In genomic region chr22:20194681-20195593, GRCh38 we compare ENCODE assay signal across 17 cellular contexts. TPM values are rescaled to one million over a fixed set of nuclear protein-coding genes. Genes with fewer than 3 reads are reported as not detected.
"Had no signal": no experiment of that assay in that cellular context is flagged by ENCODE, and none has a peak within 500 bp of the region (broad histone marks: within the 10 kb centered on the region; RNA-seq: fewer than 3 reads in every experiment).

No MANE protein-coding gene starts in this region.

- H3K4me3 ChIP-seq: breast epithelium, neural progenitor cell, thyroid gland had no signal

- H3K4me2 ChIP-seq: neural progenitor cell had no signal

- H3K4me3 Mint-ChIP-seq: activated naive CD8-positive, alpha-beta T cell treated with anti-CD3 and anti-CD28 coated beads, Interleukin-2, amount 10 ng/mL, durations not matched to agents 7 days and 5 days; activated T-cell treated with anti-CD3 and anti-CD28 coated beads, Interleukin-2, amount 50 U/mL, for 72 hours; neural progenitor cell had no signal

- H3K4me1 ChIP-seq: breast epithelium, parathyroid adenoma, thyroid gland had no signal

- H3K27me3 ChIP-seq: breast epithelium, neural progenitor cell, thyroid gland had no signal

- H3K79me2 ChIP-seq: parathyroid adenoma had no signal

- H3K36me3 ChIP-seq: breast epithelium, neural progenitor cell, thyroid gland had no signal

- ATAC-seq: activated CD4-positive, CD25-positive, alpha-beta regulatory T cell treated with anti-CD3 and anti-CD28 coated beads, Interleukin-2, amount 50 U/mL, for 24 hours; activated T-cell treated with anti-CD3 and anti-CD28 coated beads, Interleukin-2, amount 50 U/mL, for 72 hours had no signal

- H3K9me3 ChIP-seq: breast epithelium, thyroid gland had no signal

- H3K9me3 Mint-ChIP-seq: activated naive CD8-positive, alpha-beta T cell treated with anti-CD3 and anti-CD28 coated beads, Interleukin-2, amount 10 ng/mL, durations not matched to agents 7 days and 5 days; activated T-cell treated with anti-CD3 and anti-CD28 coated beads, Interleukin-2, amount 50 U/mL, for 72 hours; neural progenitor cell had no signal

- H3K27ac ChIP-seq: breast epithelium, neural progenitor cell, parathyroid adenoma, thyroid gland had no signal

- H3K27ac Mint-ChIP-seq: activated naive CD8-positive, alpha-beta T cell treated with anti-CD3 and anti-CD28 coated beads, Interleukin-2, amount 10 ng/mL, durations not matched to agents 7 days and 5 days; activated T-cell treated with anti-CD3 and anti-CD28 coated beads, Interleukin-2, amount 50 U/mL, for 72 hours; neural progenitor cell had no signal

- H3K9ac ChIP-seq: neural progenitor cell, parathyroid adenoma had no signal

- H3K36me3 Mint-ChIP-seq: activated naive CD8-positive, alpha-beta T cell treated with anti-CD3 and anti-CD28 coated beads, Interleukin-2, amount 10 ng/mL, durations not matched to agents 7 days and 5 days; neural progenitor cell had no signal

- H3K4me1 Mint-ChIP-seq: activated naive CD8-positive, alpha-beta T cell treated with anti-CD3 and anti-CD28 coated beads, Interleukin-2, amount 10 ng/mL, durations not matched to agents 7 days and 5 days had no signal

- DNase-seq: activated naive CD8-positive, alpha-beta T cell treated with anti-CD3 and anti-CD28 coated beads, Interleukin-2, amount 10 ng/mL, durations not matched to agents 7 days and 5 days; activated T-cell treated with anti-CD3 and anti-CD28 coated beads, Interleukin-2, amount 50 U/mL, for 72 hours; anterior cingulate cortex; dermis blood vessel endothelial cell; erythroblast; hippocampal formation; kidney glomerular epithelial cell; retina; stimulated activated CD4-positive, alpha-beta T cell treated with anti-CD3 and anti-CD28 coated beads, Interleukin-15, amount 100 ng/mL, for 24 hours; stimulated activated CD4-positive, alpha-beta T cell treated with anti-CD3 and anti-CD28 coated beads, Interleukin-4, amount 100 ng/mL, for 4 hours; thyroid gland had no signal

- H2AFZ ChIP-seq: neural progenitor cell, parathyroid adenoma had no signal

RNA-seq across cellular contexts. Expression of gene CCDC188, which starts 44.1 kb away (rescaled TPM):
- total RNA-seq: activated T-cell treated with anti-CD3 and anti-CD28 coated beads, Interleukin-2, amount 50 U/mL, for 72 hours; liver; skeletal muscle tissue had no signal
- polyA plus RNA-seq: liver had no signal
